Comparison of ENCODE assay signal across 8 cellular contexts in the genomic region with DNA sequence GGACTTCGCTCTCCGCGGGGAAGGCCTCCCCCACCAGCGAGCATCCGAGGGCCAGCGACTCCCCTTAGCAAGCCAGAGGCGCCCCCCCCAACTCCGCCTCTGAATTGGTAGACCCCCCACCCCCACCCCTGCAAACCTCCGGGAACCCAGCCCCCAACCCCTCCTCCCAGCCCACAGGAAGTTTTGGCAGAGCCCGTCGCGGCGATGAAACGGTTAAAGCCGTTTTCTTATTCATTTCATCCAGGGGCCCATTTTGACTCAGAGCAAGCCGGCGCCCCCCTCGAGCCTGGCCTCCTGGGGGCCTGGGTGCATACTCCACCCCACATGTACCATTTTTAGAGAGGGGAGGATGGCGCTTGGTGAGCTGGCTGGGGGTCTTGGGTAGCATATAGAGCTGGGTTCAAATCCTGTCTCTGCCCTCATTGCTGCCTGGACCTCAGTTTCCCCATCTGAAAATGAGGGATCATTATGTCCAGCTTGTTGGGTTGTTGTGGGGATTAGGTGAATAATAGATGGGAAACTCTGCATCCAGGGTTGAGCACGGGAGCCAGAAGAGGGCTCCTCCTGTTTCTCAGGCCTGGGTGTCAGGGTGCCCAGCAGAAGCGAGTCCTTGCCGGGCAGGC. TPM values are rescaled to one million over a fixed set of nuclear protein-coding genes. Genes with fewer than 3 reads are reported as not detected.
DNase-seq lines count a peak whose midpoint lies in the region; ATAC-seq, FAIRE-seq and TF ChIP-seq lines count a peak whose summit lies in the region.

No MANE protein-coding gene starts in this region.

- no peaks in the 10 kb centered on the region for H3K9me3 ChIP-seq in BLaER1 treated with 17β-estradiol and CSF1 and Interleukin-3, amounts not matched to agents 10 nM and 100 nM (replicated peaks in 1 of 11)
- H3K9me3 ChIP-seq in MM.1S (replicated peaks; ENCODE audit: insufficient read depth, low read length) = no peaks in the 10 kb centered on the region

- peak overlapping the region in 7 of 8 donors; percentile 30 to 90 (median 79) for H3K4me3 Mint-ChIP-seq in naive B cell

- H3K27me3 ChIP-seq in BLaER1 treated with 17β-estradiol and CSF1 and Interleukin-3, amounts not matched to agents 10 nM and 100 nM = no peaks in the 10 kb centered on the region
- H3K27me3 ChIP-seq in MM.1S (replicated peaks; ENCODE audit: insufficient read depth, low read length) (no peaks in the 10 kb centered on the region), bronchial epithelial cell (ENCODE audit: control insufficient read depth, insufficient read depth, low read length) (no peaks in the 10 kb centered on the region)

- H3F3A ChIP-seq in MM.1S (ENCODE audit: insufficient read depth, low read length) = peaks cover 16% of the 10 kb centered on the region

- peak overlapping the region; percentile 87 to 99 (median 96) for H3K9ac ChIP-seq in BLaER1 treated with 17β-estradiol and CSF1 and Interleukin-3, amounts not matched to agents 10 nM and 100 nM
- no peak overlapping the region for H3K9ac ChIP-seq in MM.1S (ENCODE audit: low read length)

- FAIRE-seq in bronchial epithelial cell (lab: Jason Lieb, UNC) = no peak

- H3K4me1 ChIP-seq in BLaER1 treated with 17β-estradiol and CSF1 and Interleukin-3, amounts not matched to agents 10 nM and 100 nM = peaks cover 83 to 92% (median 89%) of the 10 kb centered on the region in 10 experiments
- peaks cover 14% of the 10 kb centered on the region for H3K4me1 ChIP-seq in MM.1S (ENCODE audit: low read length)
- H3K4me1 ChIP-seq in urinary bladder (ENCODE audit: insufficient read depth) = no peaks in the 10 kb centered on the region

- TF ChIP-seq CTCF in MM.1S (IDR thresholded peaks at IDR 0.05; ENCODE audit: low read length) (no peak), bronchial epithelial cell (IDR thresholded peaks at IDR 0.05; ENCODE audit: insufficient read depth, low read length, severe bottlenecking) (no peak)

- H3K27me3 Mint-ChIP-seq in naive B cell = no peaks in the 10 kb centered on the region

- peak overlapping the region; percentile 39; the same call in 1 of the 2 replicates for H2AFZ ChIP-seq in MM.1S (ENCODE audit: low read length)

- H3K4me1 Mint-ChIP-seq in naive B cell = peaks cover 22 to 47% (median 24%) of the 10 kb centered on the region in 3 donors

- DNase-seq in MM.1S (no peak), bronchial epithelial cell (ENCODE audit: low read depth) (no peak), naive B cell (no peak), NCI-H146 (lab: John Stamatoyannopoulos, UW) (no peak), LoVo (ENCODE audit: low spot score) (no peak)

- no peak for ATAC-seq in naive B cell (ENCODE audit: low read depth in 2 of 2)
- no peak for ATAC-seq in HG03139 (IDR thresholded peaks at IDR 0.05; ENCODE audit: unreplicated experiment)

- H3K4me2 ChIP-seq in BLaER1 treated with 17β-estradiol and CSF1 and Interleukin-3, amounts not matched to agents 10 nM and 100 nM = peak overlapping the region; percentile 90 to 100 (median 99)
- peak overlapping the region; percentile 93; the same call in 1 of the 2 replicates for H3K4me2 ChIP-seq in MM.1S (ENCODE audit: low read depth, low read length)

- H3K9me3 Mint-ChIP-seq in naive B cell = no peaks in the 10 kb centered on the region

- peak overlapping the region; percentile 98 to 100 (median 99) for H3K27ac ChIP-seq in BLaER1 treated with 17β-estradiol and CSF1 and Interleukin-3, amounts not matched to agents 10 nM and 100 nM
- no peak overlapping the region for H3K27ac ChIP-seq in MM.1S (ENCODE audit: low read length)
- H3K27ac ChIP-seq in urinary bladder (ENCODE audit: low read depth) = peak overlapping the region; percentile 91

- H3K79me2 ChIP-seq in MM.1S (ENCODE audit: low read length) = no peaks in the 10 kb centered on the region

- WGBS in urinary bladder = 9% methylated on average over 22 of the region's 22 CpGs

- peak overlapping the region in 4 of 6 donors; percentile 94 to 100 (median 98) for H3K27ac Mint-ChIP-seq in naive B cell

- no peaks in the 10 kb centered on the region for H4K20me1 ChIP-seq in BLaER1 treated with 17β-estradiol and CSF1 and Interleukin-3, amounts not matched to agents 10 nM and 100 nM
- H4K20me1 ChIP-seq in MM.1S (ENCODE audit: insufficient read depth, low read length) = no peaks in the 10 kb centered on the region

- H3K36me3 Mint-ChIP-seq in naive B cell = no peaks in the 10 kb centered on the region

- peak overlapping the region; percentile 55 to 72 (median 66) for H3K4me3 ChIP-seq in BLaER1 treated with 17β-estradiol and CSF1 and Interleukin-3, amounts not matched to agents 10 nM and 100 nM
- no peak overlapping the region for H3K4me3 ChIP-seq in MM.1S (ENCODE audit: low read length)
- H3K4me3 ChIP-seq in bronchial epithelial cell (ENCODE audit: low read depth, low read length) = peak overlapping the region; percentile 34
- peak overlapping the region; percentile 39 for H3K4me3 ChIP-seq in urinary bladder (ENCODE audit: low read depth, low read length)

- H3K9me2 ChIP-seq in MM.1S (replicated peaks; ENCODE audit: insufficient read depth, low read length) = no peaks in the 10 kb centered on the region

- no peaks in the 10 kb centered on the region for H3K36me3 ChIP-seq in BLaER1 treated with 17β-estradiol and CSF1 and Interleukin-3, amounts not matched to agents 10 nM and 100 nM
- H3K36me3 ChIP-seq in MM.1S (replicated peaks; ENCODE audit: insufficient read depth, low read length) (no peaks in the 10 kb centered on the region), bronchial epithelial cell (ENCODE audit: control insufficient read depth, insufficient read depth, low read length) (no peaks in the 10 kb centered on the region), urinary bladder (ENCODE audit: insufficient read depth) (no peaks in the 10 kb centered on the region)

RNA-seq across cellular contexts. Expression of gene JUNB, which starts 7.9 kb away (rescaled TPM):
- total RNA-seq in bronchial epithelial cell (158 and 179 TPM in 2 replicates), urinary bladder (107 TPM)
- polyA plus RNA-seq in naive B cell (ENCODE audit: low read depth in 6 of 6) (1,000 to 10,000 TPM in 5 of 6 donors, 100 to 1,000 TPM in 1; 777 to 2,686 (median 1,649) TPM), urinary bladder (545 TPM)

RNA-seq across cellular contexts. Expression of gene HOOK2, which starts 8.0 kb away (rescaled TPM):
- 52.5 and 58.7 TPM in 2 replicates for total RNA-seq in bronchial epithelial cell
- 1 to 10 TPM; 1.1 to 7.1 (median 3.3) TPM for polyA plus RNA-seq in naive B cell (ENCODE audit: low read depth in 6 of 6)
- 30.2 TPM for total RNA-seq in urinary bladder
- 28.4 TPM for polyA plus RNA-seq in urinary bladder

RNA-seq across cellular contexts. Expression of gene PRDX2, which starts 18.3 kb away (rescaled TPM):
- total RNA-seq in bronchial epithelial cell = 148 and 157 TPM in 2 replicates
- polyA plus RNA-seq in naive B cell (ENCODE audit: low read depth in 6 of 6) = 100 to 1,000 TPM in 5 of 6 donors, 10 to 100 TPM in 1; 96.8 to 203 (median 126) TPM
- 74.2 TPM for total RNA-seq in urinary bladder
- polyA plus RNA-seq in urinary bladder = 245 TPM

RNA-seq across cellular contexts. Expression of gene THSD8, which starts 18.5 kb away (rescaled TPM):
- total RNA-seq in bronchial epithelial cell = not detected in 2 replicates
- polyA plus RNA-seq in naive B cell (ENCODE audit: low read depth in 6 of 6) = 1 to 10 TPM in 5 of 6 donors, not detected in 1; 2.0 to 6.6 (median 5.2) TPM
- total RNA-seq in urinary bladder = not detected
- polyA plus RNA-seq in urinary bladder = not detected

RNA-seq across cellular contexts. Expression of gene RNASEH2A, which starts 23.0 kb away (rescaled TPM):
- total RNA-seq in bronchial epithelial cell (11.1 and 12.9 TPM in 2 replicates), urinary bladder (9.5 TPM)
- polyA plus RNA-seq in naive B cell (ENCODE audit: low read depth in 6 of 6) (10 to 100 TPM; 19.7 to 30.9 (median 25.1) TPM), urinary bladder (12.8 TPM)
